Comparison of ENCODE assay signal across 8 cellular contexts in genomic region chr17:30095507-30096244, GRCh38. TPM values are rescaled to one million over a fixed set of nuclear protein-coding genes. Genes with fewer than 3 reads are reported as not detected.
DNase-seq lines count a peak whose midpoint lies in the region; ATAC-seq and TF ChIP-seq lines count a peak whose summit lies in the region.

No MANE protein-coding gene starts in this region.

- H3K36me3 Mint-ChIP-seq in osteocyte (ENCODE audit: unreplicated experiment) = no peaks in the 10 kb centered on the region
- no peaks in the 10 kb centered on the region for H3K36me3 Mint-ChIP-seq in natural killer cell treated with Interleukin-12 subunit alpha and Interleukin-12 subunit beta and Interleukin-15 and Interleukin-18, amount 100 ng/mL, for 72 hours

- no TSS peak for BruUV-seq in HCT116 (replicated peaks; lab: Mats Ljungman, UMichigan)

- DNase-seq in D341Med (ENCODE audit: low spot score) = peak; percentile 60
- peak; percentile 69 for DNase-seq in HCT116 (ENCODE audit: low read depth, low spot score)
- no peak for DNase-seq in Peyer's patch
- DNase-seq in erythroblast (lab: John Stamatoyannopoulos, UW) = peak; percentile 28 to 48
- DNase-seq in osteocyte (ENCODE audit: extremely low spot score, unreplicated experiment) = no peak
- DNase-seq in stimulated activated CD4-positive, alpha-beta T cell treated with anti-CD3 and anti-CD28 coated beads, Interleukin-4, amount 100 ng/mL, for 1 hour = no peak
- no peak for DNase-seq in natural killer cell treated with Interleukin-12 subunit alpha and Interleukin-12 subunit beta and Interleukin-15 and Interleukin-18, amount 100 ng/mL, for 72 hours (ENCODE audit: low spot score)
- DNase-seq in activated T-cell treated with anti-CD3 and anti-CD28 coated beads for 4 hours = no peak

- TF ChIP-seq RAD21 in HCT116 (IDR thresholded peaks at IDR 0.05; ENCODE audit: low read depth) = peak; percentile 38

- CTCF ChIA-PET in HCT116 (lab: Charles Lee) = interaction anchor here (0.6 to 5.7 kb wide), 16 partner anchors 9 to 504 kb away, joined by 3 to 79 read pairs (median 8); partner anchors contain the start of genes ANKRD13B and SSH2

- H2AFZ ChIP-seq in HCT116 (ENCODE audit: low read depth, low read length, poor library complexity, severe bottlenecking) = peak overlapping the region; percentile 88

- peaks cover 6% of the 10 kb centered on the region for H3K27me3 Mint-ChIP-seq in osteocyte (ENCODE audit: unreplicated experiment)
- H3K27me3 Mint-ChIP-seq in natural killer cell treated with Interleukin-12 subunit alpha and Interleukin-12 subunit beta and Interleukin-15 and Interleukin-18, amount 100 ng/mL, for 72 hours = peaks cover 19 to 43% of the 10 kb centered on the region in 2 donors

- no peaks in the 10 kb centered on the region for H3K79me2 ChIP-seq in HCT116 (ENCODE audit: insufficient read depth, low read length)

- TF ChIP-seq POLR2A in HCT116 (IDR thresholded peaks at IDR 0.05; ENCODE audit: borderline replicate concordance, extremely low read depth, insufficient read depth, insufficient read length) (no peak), Peyer's patch (IDR thresholded peaks at IDR 0.05) (no peak), erythroblast (IDR thresholded peaks at IDR 0.05; ENCODE audit: low read length) (no peak)

- no peaks in the 10 kb centered on the region for H3K9me2 ChIP-seq in HCT116 (ENCODE audit: insufficient read depth)

- intact Hi-C loops in HCT116 (cut with micrococcal nuclease) = no loop called here

- H3K27me3 ChIP-seq in HCT116 (ENCODE audit: insufficient read depth, low read length) = no peaks in the 10 kb centered on the region
- H3K27me3 ChIP-seq in Peyer's patch = no peaks in the 10 kb centered on the region

- H3K27ac ChIP-seq in HCT116 (ENCODE audit: low read depth, low read length) = no peak overlapping the region; the same call in 1 of the 2 replicates
- H3K27ac ChIP-seq in Peyer's patch = no peak overlapping the region

- H3K36me3 ChIP-seq in HCT116 (ENCODE audit: control insufficient read depth in 1 of 2, insufficient read depth in 2 of 2, low read length in 2 of 2) (no peaks in the 10 kb centered on the region), Peyer's patch (no peaks in the 10 kb centered on the region)

- H3K4me2 ChIP-seq in HCT116 (ENCODE audit: low read length) = peak overlapping the region; percentile 31; the same call in 1 of the 2 replicates

- POLR2A ChIA-PET in HCT116 (lab: Charles Lee) = interaction anchor here (1.2 to 1.5 kb wide), 2 partner anchors 9 to 456 kb away, joined by 3 to 4 read pairs; no protein-coding TSS in a partner anchor

- no peaks in the 10 kb centered on the region for H3K9me3 Mint-ChIP-seq in osteocyte (ENCODE audit: unreplicated experiment)
- no peaks in the 10 kb centered on the region for H3K9me3 Mint-ChIP-seq in natural killer cell treated with Interleukin-12 subunit alpha and Interleukin-12 subunit beta and Interleukin-15 and Interleukin-18, amount 100 ng/mL, for 72 hours

- H3K27ac Mint-ChIP-seq in osteocyte (ENCODE audit: unreplicated experiment) = no peak overlapping the region
- H3K27ac Mint-ChIP-seq in natural killer cell treated with Interleukin-12 subunit alpha and Interleukin-12 subunit beta and Interleukin-15 and Interleukin-18, amount 100 ng/mL, for 72 hours = no peak overlapping the region

- H3K9me3 ChIP-seq in HCT116 (ENCODE audit: control insufficient read depth in 1 of 2, insufficient read depth in 1 of 2, low read depth in 1 of 2, low read length in 2 of 2) (no peaks in the 10 kb centered on the region), Peyer's patch (no peaks in the 10 kb centered on the region)

- no peak overlapping the region for H3K4me3 Mint-ChIP-seq in osteocyte (ENCODE audit: unreplicated experiment)
- no peak overlapping the region for H3K4me3 Mint-ChIP-seq in natural killer cell treated with Interleukin-12 subunit alpha and Interleukin-12 subunit beta and Interleukin-15 and Interleukin-18, amount 100 ng/mL, for 72 hours

- peaks cover 21% of the 10 kb centered on the region for H3K4me1 Mint-ChIP-seq in osteocyte (ENCODE audit: unreplicated experiment)
- peaks cover 6 to 14% of the 10 kb centered on the region in 2 donors for H3K4me1 Mint-ChIP-seq in natural killer cell treated with Interleukin-12 subunit alpha and Interleukin-12 subunit beta and Interleukin-15 and Interleukin-18, amount 100 ng/mL, for 72 hours (ENCODE audit: low read depth in 2 of 2)

- H4K20me1 ChIP-seq in HCT116 (ENCODE audit: insufficient read depth) = no peaks in the 10 kb centered on the region

- RAD21 ChIA-PET in HCT116 (lab: Charles Lee; ENCODE audit: low non-redundant PET in 1 of 2, low total read pairs in 2 of 2, uncharacterized antibody in 2 of 2, unreplicated experiment in 2 of 2) = interaction anchor here in 1 of 2 experiments (0.5 to 1.4 kb wide), 2 partner anchors 288 to 456 kb away, joined by 4 to 5 read pairs; no protein-coding TSS in a partner anchor

- TF ChIP-seq CTCF in HCT116 (IDR thresholded peaks at IDR 0.05 in 2 of 3, conservative IDR thresholded peaks at IDR 0.05 in 1 of 3; ENCODE audit: borderline replicate concordance in 1 of 3, insufficient read depth in 1 of 3, low read depth in 2 of 3, low read length in 2 of 3) (peak; percentile 33 to 66 (median 60); a peak in 4 of 6 replicates), Peyer's patch (IDR thresholded peaks at IDR 0.05) (peak in 4 of 6 experiments; percentile 31 to 48 (median 38)), osteocyte (IDR thresholded peaks at IDR 0.05) (peak; percentile 63)

- peaks cover 0 to 32% of the 10 kb centered on the region in 2 experiments; a peak in 2 of 4 replicates for H3K4me1 ChIP-seq in HCT116 (ENCODE audit: control insufficient read depth in 1 of 2, insufficient read depth in 2 of 2, low read length in 2 of 2)
- peaks cover 0 to 5% (median 0%) of the 10 kb centered on the region in 4 donors for H3K4me1 ChIP-seq in Peyer's patch

- no peak overlapping the region for H3K4me3 ChIP-seq in HCT116 (replicated peaks in 1 of 2; ENCODE audit: low read depth in 1 of 2, low read length in 2 of 2)
- H3K4me3 ChIP-seq in Peyer's patch = no peak overlapping the region

- peak; percentile 74 for ATAC-seq in HCT116
- ATAC-seq in natural killer cell treated with Interleukin-12 subunit alpha and Interleukin-12 subunit beta and Interleukin-15 and Interleukin-18, amount 100 ng/mL, for 72 hours = no peak

- no peak overlapping the region for H3K9ac ChIP-seq in HCT116 (ENCODE audit: low read length)

TF ChIP-seq in HCT116, 20 proteins besides CTCF, POLR2A, EP300 and RAD21 (continues in another document):
- TF ChIP-seq FOSL1 (IDR thresholded peaks at IDR 0.05; ENCODE audit: low read depth) (peak; percentile 27; the same call in 1 of the 2 replicates), SIN3A (IDR thresholded peaks at IDR 0.05; ENCODE audit: low read depth) (no peak), EGR1 (IDR thresholded peaks at IDR 0.05; ENCODE audit: low read depth) (no peak), ELF1 (IDR thresholded peaks at IDR 0.05; ENCODE audit: borderline replicate concordance, low read depth) (no peak), CEBPB (IDR thresholded peaks at IDR 0.05; ENCODE audit: low read depth) (no peak), REST (IDR thresholded peaks at IDR 0.05; ENCODE audit: low read depth) (no peak), ZFX (IDR thresholded peaks at IDR 0.05) (no peak), SRF (IDR thresholded peaks at IDR 0.05; ENCODE audit: low read depth) (0 out of 2 replicates have a peak, but pooled peaks have one; percentile 12), POLR2AphosphoS5 (IDR thresholded peaks at IDR 0.05; ENCODE audit: low read depth, low read length) (no peak)

RNA-seq across cellular contexts. Expression of gene NSRP1, which starts 20.9 kb away (rescaled TPM):
- total RNA-seq in HCT116 (2021; ENCODE audit: unreplicated experiment) (24.9 TPM), Peyer's patch (100 to 1,000 TPM in 1 of 4 donors, 10 to 100 TPM in 3; 16.5 to 134 (median 30.6) TPM), osteocyte (26.5 and 31.6 TPM in 2 replicates)
- 10.6 and 13.6 TPM in 2 replicates for polyA plus RNA-seq in HCT116 (2012)
- 10 to 100 TPM; 35.7 to 59.8 TPM for total RNA-seq in natural killer cell treated with Interleukin-12 subunit alpha and Interleukin-12 subunit beta and Interleukin-15 and Interleukin-18, amount 100 ng/mL, for 72 hours

Comparison
In these comparisons a context has a peak if more than half of its experiments do, and no peak if none do; other contexts are left out.
1. DNase-seq: peak in D341Med (single experiment), HCT116 (single experiment) and erythroblast (2 of 2); none in Peyer's patch (0 of 3), osteocyte (single experiment), stimulated activated CD4-positive, alpha-beta T cell treated with anti-CD3 and anti-CD28 coated beads, Interleukin-4, amount 100 ng/mL, for 1 hour (single experiment), natural killer cell treated with Interleukin-12 subunit alpha and Interleukin-12 subunit beta and Interleukin-15 and Interleukin-18, amount 100 ng/mL, for 72 hours (single experiment) and activated T-cell treated with anti-CD3 and anti-CD28 coated beads for 4 hours (single experiment).
2. Peak in every context shown above with its lines, with median percentiles within 50 percentile points of each other: CTCF ChIP-seq.